In genomic region chr5:111278824-111279504, GRCh38 we compare ENCODE assay signal across 8 cellular contexts. TPM values are rescaled to one million over a fixed set of nuclear protein-coding genes. Genes with fewer than 3 reads are reported as not detected.
DNase-seq lines count a peak whose midpoint lies in the region; ATAC-seq, FAIRE-seq and TF ChIP-seq lines count a peak whose summit lies in the region.

No MANE protein-coding gene starts in this region.

- H3K27me3 Mint-ChIP-seq in MCF 10A (ENCODE audit: insufficient read depth, unreplicated experiment): peaks cover 18% of the 10 kb centered on the region

- TF ChIP-seq CTCF in WI38 (IDR thresholded peaks at IDR 0.05; ENCODE audit: low read depth, low read length) (peak; percentile 49; the same call in 1 of the 2 replicates), MCF 10A (IDR thresholded peaks at IDR 0.05; ENCODE audit: unreplicated experiment) (peak; percentile 84), HepG2 (CRISPR knock-in tag; IDR thresholded peaks at IDR 0.05) (peak; percentile 77)

- no peak for TF ChIP-seq EP300 in HepG2 (IDR thresholded peaks at IDR 0.05; ENCODE audit: low read depth in 2 of 2, low read length in 2 of 2)
- no peak for TF ChIP-seq EP300 in HepG2 (CRISPR knock-in tag; IDR thresholded peaks at IDR 0.05; ENCODE audit: borderline replicate concordance)

- no peak overlapping the region for H3K4me3 Mint-ChIP-seq in MCF 10A (ENCODE audit: unreplicated experiment)

- peak; percentile 48 for FAIRE-seq in HepG2 (lab: Jason Lieb, UNC)

- BruUV-seq in MCF 10A (replicated peaks; lab: Mats Ljungman, UMichigan) (no TSS peak), HepG2 (replicated peaks; lab: Mats Ljungman, UMichigan) (no TSS peak)

- no peak overlapping the region for H3K9ac ChIP-seq in HepG2 (ENCODE audit: insufficient read depth, low read depth, low read length)

- H3K4me1 ChIP-seq in HepG2 (ENCODE audit: insufficient read depth, low read length): 0 out of 2 replicates have a peak, but pooled peaks cover 4% of the 10 kb centered on the region

- H3K4me3 ChIP-seq in WI38 (ENCODE audit: low read depth, low read length) (no peak overlapping the region), HepG2 (replicated peaks in 1 of 3; ENCODE audit: insufficient read depth in 1 of 3, low read depth in 2 of 3, low read length in 3 of 3) (no peak overlapping the region)

- in situ Hi-C loops in HepG2 (cut with HindIII; ENCODE audit: extremely low pct_ligation_motif_present, low pct_unique_long_range_greater_than_20kb): loop anchor here (5.0 kb wide), 1 partner anchor 122 kb away; no protein-coding TSS in a partner anchor

- no peaks in the 10 kb centered on the region for H3K9me3 ChIP-seq in HepG2 (ENCODE audit: low read length)

- peak; percentile 78 for ATAC-seq in GM21526 (IDR thresholded peaks at IDR 0.05; ENCODE audit: low FRiP score, unreplicated experiment)
- ATAC-seq in HepG2: peak; percentile 97

- no peak overlapping the region for H3K27ac ChIP-seq in HepG2 (ENCODE audit: extremely low read length, insufficient read depth, low read length)

- no peaks in the 10 kb centered on the region for H3K36me3 ChIP-seq in HepG2 (replicated peaks in 1 of 2; ENCODE audit: control insufficient read depth in 1 of 2, insufficient read depth in 2 of 2, low read length in 2 of 2)

- no peaks in the 10 kb centered on the region for H3K4me1 Mint-ChIP-seq in MCF 10A (ENCODE audit: insufficient read depth, unreplicated experiment)

- no peak for TF ChIP-seq POLR2A in HepG2 (IDR thresholded peaks at IDR 0.05; ENCODE audit: insufficient read depth in 1 of 2, low read depth in 2 of 2, low read length in 2 of 2)

- DNase-seq in ELR (ENCODE audit: low read depth): peak; percentile 55
- peak; percentile 50 for DNase-seq in HuH-7 (ENCODE audit: low spot score)
- DNase-seq in MCF 10A (ENCODE audit: unreplicated experiment): peak; percentile 74
- DNase-seq in HepG2 (ENCODE audit: low spot score): peak; percentile 45
- DNase-seq in stimulated activated CD8-positive, alpha-beta memory T cell treated with anti-CD3 and anti-CD28 coated beads, Interleukin-15, amount 100 ng/mL, for 24 hours (ENCODE audit: low read depth): peak; percentile 87
- DNase-seq in superior temporal gyrus (ENCODE audit: extremely low spot score): no peak

- CTCF ChIA-PET in MCF 10A (lab: Yijun Ruan, JAX): interaction anchor here (0.6 to 5.1 kb wide), 38 partner anchors 9 to 664 kb away, joined by 3 to 104 read pairs (median 4); partner anchors contain the start of gene NREP
- CTCF ChIA-PET in HepG2 (lab: Yijun Ruan, JAX; ENCODE audit: low intra/inter-chr PET ratio, low total read pairs): interaction anchor here (1.3 to 3.0 kb wide), 2 partner anchors 121 to 522 kb away, joined by 5 to 28 read pairs; no protein-coding TSS in a partner anchor

- H3K79me2 ChIP-seq in HepG2 (ENCODE audit: insufficient read depth, low read length): no peaks in the 10 kb centered on the region

- POLR2A ChIA-PET in MCF 10A (lab: Yijun Ruan, JAX) (no interaction called here), HepG2 (lab: Yijun Ruan, JAX) (no interaction called here)

- no peaks in the 10 kb centered on the region for H4K20me1 ChIP-seq in HepG2 (ENCODE audit: insufficient read depth, low read length)

- peak; percentile 60 for TF ChIP-seq RAD21 in HepG2 (CRISPR knock-in tag; IDR thresholded peaks at IDR 0.05)

- no peaks in the 10 kb centered on the region for H3K36me3 Mint-ChIP-seq in MCF 10A (ENCODE audit: insufficient read depth, unreplicated experiment)

- H3K27me3 ChIP-seq in HepG2 (ENCODE audit: control insufficient read depth in 1 of 2, insufficient read depth in 2 of 2, low read length in 2 of 2): no peaks in the 10 kb centered on the region

- no peak overlapping the region for H2AFZ ChIP-seq in HepG2 (ENCODE audit: low read length)

- intact Hi-C loops in MCF 10A (cut with micrococcal nuclease): loop anchor here (1.0 to 10.0 kb wide), 4 partner anchors 121 to 867 kb away; no protein-coding TSS in a partner anchor
- intact Hi-C loops in HepG2 (cut with micrococcal nuclease; ENCODE audit: unreplicated experiment): loop anchor here (1.0 kb wide), 2 partner anchors 121 to 522 kb away; no protein-coding TSS in a partner anchor

- 37% methylated on average over 9 of the region's 12 CpGs for WGBS in HepG2 (ENCODE audit: low lambda C conversion rate)

- no peaks in the 10 kb centered on the region for H3K9me3 Mint-ChIP-seq in MCF 10A (ENCODE audit: unreplicated experiment)

- no peak overlapping the region for H3K27ac Mint-ChIP-seq in MCF 10A (ENCODE audit: low read depth, unreplicated experiment)

- H3K4me2 ChIP-seq in HepG2 (ENCODE audit: low read depth, low read length): no peak overlapping the region

TF ChIP-seq in HepG2, 621 proteins besides CTCF, POLR2A, EP300 and RAD21 (continues in another document):
- no peak for TF ChIP-seq CBFB (CRISPR knock-in tag; IDR thresholded peaks at IDR 0.05)
- no peak for TF ChIP-seq CBX1 (IDR thresholded peaks at IDR 0.05; ENCODE audit: low read depth)
- no peak for TF ChIP-seq ZNF296 (CRISPR knock-in tag; conservative IDR thresholded peaks at IDR 0.05)
- no peak for TF ChIP-seq ZNF460 (CRISPR knock-in tag; IDR thresholded peaks at IDR 0.05; ENCODE audit: borderline replicate concordance)
- TF ChIP-seq ZFYVE20 (CRISPR knock-in tag; IDR thresholded peaks at IDR 0.05; ENCODE audit: borderline replicate concordance, low read depth): no peak
- TF ChIP-seq, protein P1, sequence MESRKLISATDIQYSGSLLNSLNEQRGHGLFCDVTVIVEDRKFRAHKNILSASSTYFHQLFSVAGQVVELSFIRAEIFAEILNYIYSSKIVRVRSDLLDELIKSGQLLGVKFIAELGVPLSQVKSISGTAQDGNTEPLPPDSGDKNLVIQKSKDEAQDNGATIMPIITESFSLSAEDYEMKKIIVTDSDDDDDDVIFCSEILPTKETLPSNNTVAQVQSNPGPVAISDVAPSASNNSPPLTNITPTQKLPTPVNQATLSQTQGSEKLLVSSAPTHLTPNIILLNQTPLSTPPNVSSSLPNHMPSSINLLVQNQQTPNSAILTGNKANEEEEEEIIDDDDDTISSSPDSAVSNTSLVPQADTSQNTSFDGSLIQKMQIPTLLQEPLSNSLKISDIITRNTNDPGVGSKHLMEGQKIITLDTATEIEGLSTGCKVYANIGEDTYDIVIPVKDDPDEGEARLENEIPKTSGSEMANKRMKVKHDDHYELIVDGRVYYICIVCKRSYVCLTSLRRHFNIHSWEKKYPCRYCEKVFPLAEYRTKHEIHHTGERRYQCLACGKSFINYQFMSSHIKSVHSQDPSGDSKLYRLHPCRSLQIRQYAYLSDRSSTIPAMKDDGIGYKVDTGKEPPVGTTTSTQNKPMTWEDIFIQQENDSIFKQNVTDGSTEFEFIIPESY (CRISPR knock-in tag; IDR thresholded peaks at IDR 0.05): peak; percentile 85; the same call in 1 of the 2 replicates
- TF ChIP-seq GABPA (IDR thresholded peaks at IDR 0.05; ENCODE audit: low read depth, low read length): no peak
- no peak for TF ChIP-seq GABPA (CRISPR knock-in tag; IDR thresholded peaks at IDR 0.05; ENCODE audit: low read depth)
- TF ChIP-seq ATF7-NPFF (CRISPR knock-in tag; IDR thresholded peaks at IDR 0.05; ENCODE audit: low read depth): no peak
- TF ChIP-seq ZNF558 (CRISPR knock-in tag; IDR thresholded peaks at IDR 0.05; ENCODE audit: borderline replicate concordance): no peak

RNA-seq across cellular contexts. Expression of gene CAMK4, which starts 54.8 kb away (rescaled TPM):
- 0.21 and 0.39 TPM in 2 replicates for total RNA-seq in MCF 10A (2022)
- total RNA-seq in HepG2 (2016; rRNA removed; fragmentation: Illumina TruSeq; extraction: Trizol): not detected in 2 replicates
- total RNA-seq in HepG2 (2016; cell fraction: cytosol; rRNA removed; fragmentation: Illumina TruSeq; extraction: Trizol; ENCODE audit: low read depth): not detected in 2 replicates
- total RNA-seq in HepG2 (2016; cell fraction: insoluble cytoplasmic fraction; rRNA removed; fragmentation: Illumina TruSeq; extraction: Trizol): not detected in 2 replicates
- total RNA-seq in HepG2 (2016; cell fraction: membrane; rRNA removed; fragmentation: Illumina TruSeq; extraction: Trizol): not detected in 2 replicates
- total RNA-seq in HepG2 (2016; cell fraction: nucleus; rRNA removed; fragmentation: Illumina TruSeq; extraction: Trizol): not detected in 2 replicates
- not detected in 2 replicates for polyA plus RNA-seq in HepG2 (2011; rRNA removed)
- not detected in 2 replicates for polyA plus RNA-seq in HepG2 (2011; cell fraction: cytosol; rRNA removed)
- not detected in 2 replicates for polyA plus RNA-seq in HepG2 (2011; cell fraction: nucleus; rRNA removed)
- polyA plus RNA-seq in HepG2 (2012): 0.03 and 0.04 TPM in 2 replicates
- polyA plus RNA-seq in HepG2 (2016; cell fraction: cytosol; fragmentation: Illumina TruSeq; extraction: Trizol; ENCODE audit: low read depth): not detected in 2 replicates
- not detected in 2 replicates for polyA plus RNA-seq in HepG2 (2016; cell fraction: insoluble cytoplasmic fraction; fragmentation: Illumina TruSeq; extraction: Trizol; ENCODE audit: low read depth)
- polyA plus RNA-seq in HepG2 (2016; cell fraction: membrane; fragmentation: Illumina TruSeq; extraction: Trizol; ENCODE audit: low read depth): not detected in 2 replicates
- polyA plus RNA-seq in HepG2 (2016; cell fraction: nucleus; fragmentation: Illumina TruSeq; extraction: Trizol; ENCODE audit: insufficient read depth, low read depth): not detected in 2 replicates
- not detected in 2 replicates for polyA minus RNA-seq in HepG2 (2011; rRNA and poly(A)+ RNA removed; ENCODE audit: low replicate concordance)
- not detected in 2 replicates for polyA minus RNA-seq in HepG2 (2011; cell fraction: cytosol; rRNA and poly(A)+ RNA removed)
- polyA minus RNA-seq in HepG2 (2011; cell fraction: nucleus; rRNA and poly(A)+ RNA removed): under 0.01 TPM in 1 of 2 replicates, not detected in the other
